Comparison of ENCODE assay signal across 28 cellular contexts in the genomic region with DNA sequence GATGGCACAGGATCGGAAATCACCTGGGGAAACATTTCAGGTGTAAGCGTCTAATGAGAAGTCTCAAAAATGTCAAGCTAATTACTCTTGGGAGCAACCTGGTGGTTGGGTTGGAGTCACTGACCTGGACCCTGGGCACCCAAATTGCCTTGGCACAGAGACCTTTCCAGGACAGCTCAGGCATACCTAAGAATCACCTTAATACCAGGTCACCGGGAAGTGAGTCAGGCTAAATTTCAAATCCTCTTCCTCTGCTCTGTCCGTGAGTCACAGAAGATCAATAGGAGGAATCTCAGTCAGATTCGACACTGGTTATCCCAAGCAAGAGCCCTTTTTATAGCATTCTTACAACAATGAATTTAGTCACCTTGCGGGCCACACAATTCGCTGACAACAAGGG.
DNase-seq lines count a peak whose midpoint lies in the region; ATAC-seq and TF ChIP-seq lines count a peak whose summit lies in the region.
"Had no signal": no experiment of that assay in that cellular context is flagged by ENCODE, and none has a peak within 500 bp of the region (broad histone marks: within the 10 kb centered on the region; RNA-seq: fewer than 3 reads in every experiment).

No MANE protein-coding gene starts in this region.

- no peaks in the 10 kb centered on the region for H3K79me1 ChIP-seq in H9 (ENCODE audit: insufficient read depth, low read depth, low read length, poor library complexity, severe bottlenecking)
- no peaks in the 10 kb centered on the region for H3K79me1 ChIP-seq in mesenchymal stem cell (replicated peaks; ENCODE audit: low read length, poor library complexity, severe bottlenecking)

- no TSS peak for BruUV-seq in PC-3 (replicated peaks; lab: Mats Ljungman, UMichigan)

- H2BK20ac ChIP-seq in H9 (ENCODE audit: low read depth, low read length, poor library complexity, severe bottlenecking) = no peak overlapping the region

- peaks cover 7% of the 10 kb centered on the region; the same call in 1 of the 2 replicates for H3K4me1 ChIP-seq in H9 (ENCODE audit: insufficient read depth, low read length)
- peaks cover 72% of the 10 kb centered on the region for H3K4me1 ChIP-seq in PC-3 (ENCODE audit: insufficient read depth, low read length)
- H3K4me1 ChIP-seq in mesenchymal stem cell (ENCODE audit: control insufficient read depth, insufficient read depth, low read depth, low read length) = peaks cover 7% of the 10 kb centered on the region

- H4K20me1 ChIP-seq in H9 (ENCODE audit: control insufficient read depth, insufficient read depth, insufficient read length) (no peaks in the 10 kb centered on the region), PC-3 (ENCODE audit: low read length) (no peaks in the 10 kb centered on the region)

- no peak overlapping the region for H2AFZ ChIP-seq in H9 (ENCODE audit: low read length)
- no peak overlapping the region for H2AFZ ChIP-seq in PC-3 (ENCODE audit: low read length)
- H2AFZ ChIP-seq in mesenchymal stem cell (ENCODE audit: low read depth, low read length) = no peak overlapping the region
- H2AFZ ChIP-seq: GM23248, neural progenitor cell had no signal

- H3K27me3 ChIP-seq in H9 (ENCODE audit: insufficient read depth, low read length) = no peaks in the 10 kb centered on the region
- H3K27me3 ChIP-seq in PC-3 (ENCODE audit: low read length) = no peaks in the 10 kb centered on the region
- H3K27me3 ChIP-seq in mesenchymal stem cell (ENCODE audit: control insufficient read depth in 1 of 2, insufficient read depth in 1 of 2, low read length in 2 of 2) = peaks cover 0 to 21% of the 10 kb centered on the region in 2 experiments
- H3K27me3 ChIP-seq: neural progenitor cell, transverse colon had no signal

- H3K4me3 Mint-ChIP-seq in H9 = no peak overlapping the region
- H3K4me3 Mint-ChIP-seq: activated CD4-positive, alpha-beta T cell treated with anti-CD3 and anti-CD28 coated beads for 36 hours; activated T-cell treated with anti-CD3 and anti-CD28 coated beads, Interleukin-2, amount 50 U/mL, for 24 hours; B cell; brain; CD8-positive, alpha-beta memory T cell; IgD-negative memory B cell; neural progenitor cell; T-cell had no signal

- H3K79me2 ChIP-seq in H9 (ENCODE audit: insufficient read depth, low read length) (no peaks in the 10 kb centered on the region), PC-3 (ENCODE audit: low read length) (no peaks in the 10 kb centered on the region)

- POLR2A ChIA-PET in PC-3 (lab: Charles Lee; ENCODE audit: unreplicated experiment) = interaction anchor here (0.6 to 1.5 kb wide), 3 partner anchors 47 to 249 kb away, joined by 4 to 6 read pairs (median 4); no protein-coding TSS in a partner anchor

- H3K4ac ChIP-seq in H9 (ENCODE audit: low read depth, low read length) (no peak overlapping the region), mesenchymal stem cell (ENCODE audit: low read depth in 1 of 2, low read length in 2 of 2) (no peak overlapping the region)

- H3K4me3 ChIP-seq in PC-3 (ENCODE audit: low read length) (peak overlapping the region; percentile 53; the same call in 1 of the 2 replicates), coronary artery (no peak overlapping the region), mesenchymal stem cell (ENCODE audit: insufficient read depth in 1 of 2, low read depth in 1 of 2, low read length in 2 of 2) (no peak overlapping the region)
- H3K4me3 ChIP-seq: A549, GM23248, lung, neural progenitor cell, transverse colon had no signal

- peaks cover 33% of the 10 kb centered on the region for H3F3A ChIP-seq in PC-3 (ENCODE audit: low read length, unreplicated experiment)

- H3K56ac ChIP-seq in H9 (ENCODE audit: insufficient read length, low read depth, low read length) = no peak overlapping the region

- WGBS in H9 (ENCODE audit: extremely low coverage, insufficient read length, low lambda C conversion rate) = no CpG with 5 or more reads among the region's 7 CpGs
- 76% methylated on average over 7 of the region's 7 CpGs for WGBS in mesenchymal stem cell

- H4K8ac ChIP-seq in H9 (replicated peaks; ENCODE audit: insufficient read length, low read depth, low read length) (no peak overlapping the region), mesenchymal stem cell (ENCODE audit: low read length) (no peak overlapping the region)

- H3K36me3 Mint-ChIP-seq in H9 (ENCODE audit: insufficient read depth in 1 of 3, low read depth in 3 of 3) = no peaks in the 10 kb centered on the region
- H3K36me3 Mint-ChIP-seq: brain; CD8-positive, alpha-beta memory T cell; IgD-negative memory B cell; neural progenitor cell; T-cell had no signal

- H2AK5ac ChIP-seq in H9 (ENCODE audit: insufficient read length, low read length) (no peak overlapping the region), mesenchymal stem cell (ENCODE audit: low read length, severe bottlenecking) (peak overlapping the region; percentile 61)

- no peak for DNase-seq in H9
- peak; percentile 98 for DNase-seq in PC-3
- DNase-seq in coronary artery (ENCODE audit: low spot score) = peak; percentile 9
- DNase-seq in mesenchymal stem cell = no peak
- no peak for DNase-seq in DMS153 treated with DMSO at 0.1 percent for 48 hours (lab: John Stamatoyannopoulos, UW; ENCODE audit: unreplicated experiment)
- DNase-seq in T1000 (lab: John Stamatoyannopoulos, UW) = no peak
- DNase-seq in DMS114 treated with DMSO at 0.1 percent for 48 hours (lab: John Stamatoyannopoulos, UW; ENCODE audit: unreplicated experiment) = no peak
- DNase-seq in cortex of kidney (lab: John Stamatoyannopoulos, UW) = no peak
- DNase-seq: activated CD4-positive, alpha-beta T cell treated with anti-CD3 and anti-CD28 coated beads for 36 hours; activated naive CD4-positive, alpha-beta T cell; activated T-cell treated with anti-CD3 and anti-CD28 coated beads, Interleukin-2, amount 50 U/mL, for 24 hours; CD8-positive, alpha-beta memory T cell; DMS53; GF-D8; GM23248; NCI-H2081 treated with DMSO at 0.1 percent for 48 hours; NCI-H345; NCI-H82; OCI-M1; SIG-M5; T-cell; transverse colon had no signal

- H2BK12ac ChIP-seq in H9 (ENCODE audit: insufficient read length, low read depth, low read length) (no peak overlapping the region), mesenchymal stem cell (ENCODE audit: low read length in 2 of 2) (no peak overlapping the region)

- no peak for TF ChIP-seq CTCF in H9 (conservative IDR thresholded peaks at IDR 0.05)
- no peak for TF ChIP-seq CTCF in PC-3 (conservative IDR thresholded peaks at IDR 0.05; ENCODE audit: low read depth, low read length)
- TF ChIP-seq CTCF in coronary artery (IDR thresholded peaks at IDR 0.05) = no peak

- no peak overlapping the region for H3K27ac ChIP-seq in H9 (ENCODE audit: insufficient read length, low read depth, low read length)
- H3K27ac ChIP-seq in PC-3 (ENCODE audit: low read length) = peak overlapping the region; percentile 96
- no peak overlapping the region for H3K27ac ChIP-seq in coronary artery
- no peak overlapping the region for H3K27ac ChIP-seq in mesenchymal stem cell (ENCODE audit: low read length, poor library complexity, severe bottlenecking)
- H3K27ac ChIP-seq: GM23248, neural progenitor cell, transverse colon had no signal

- H3K9me3 ChIP-seq in H9 (ENCODE audit: control insufficient read depth, low read depth, low read length) = no peaks in the 10 kb centered on the region
- H3K9me3 ChIP-seq in PC-3 (ENCODE audit: low read length) = no peaks in the 10 kb centered on the region
- H3K9me3 ChIP-seq in mesenchymal stem cell (ENCODE audit: control insufficient read depth, low read length) = no peaks in the 10 kb centered on the region
- H3K9me3 ChIP-seq: A549, transverse colon had no signal

- H3K18ac ChIP-seq in H9 (ENCODE audit: insufficient read length, low read depth, low read length) (no peak overlapping the region), mesenchymal stem cell (ENCODE audit: low read depth in 1 of 2, low read length in 2 of 2) (no peak overlapping the region)

- H3K36me3 ChIP-seq in PC-3 (ENCODE audit: low read depth, low read length) (no peaks in the 10 kb centered on the region), mesenchymal stem cell (ENCODE audit: control insufficient read depth in 1 of 2, insufficient read depth in 2 of 2, low read depth in 1 of 2, low read length in 2 of 2) (no peaks in the 10 kb centered on the region)
- H3K36me3 ChIP-seq: neural progenitor cell, transverse colon had no signal

- no peak overlapping the region for H3K23ac ChIP-seq in H9 (ENCODE audit: insufficient read length, low read depth, low read length)
- H3K23ac ChIP-seq in mesenchymal stem cell (ENCODE audit: low read length in 2 of 2) = no peak overlapping the region

- peaks cover 9 to 16% of the 10 kb centered on the region in 2 experiments for H3K4me1 Mint-ChIP-seq in H9
- H3K4me1 Mint-ChIP-seq: activated CD4-positive, alpha-beta T cell treated with anti-CD3 and anti-CD28 coated beads for 36 hours; B cell; CD8-positive, alpha-beta memory T cell; IgD-negative memory B cell; T-cell had no signal

- H4K91ac ChIP-seq in H9 (ENCODE audit: insufficient read length, low read depth, low read length) = no peak overlapping the region
- H4K91ac ChIP-seq in mesenchymal stem cell (ENCODE audit: low read length) = no peak overlapping the region

- H3K4me2 ChIP-seq in H9 (ENCODE audit: insufficient read depth, insufficient read length, low read length) (no peak overlapping the region), PC-3 (ENCODE audit: low read length) (peak overlapping the region; percentile 79), mesenchymal stem cell (ENCODE audit: low read length, poor library complexity, severe bottlenecking) (no peak overlapping the region)

- H4K5ac ChIP-seq in H9 (ENCODE audit: insufficient read length, low read depth, low read length) = no peak overlapping the region

- CTCF ChIA-PET in PC-3 (lab: Charles Lee) = interaction anchor here (1.9 kb wide), 1 partner anchor 31 kb away, joined by 5 read pairs; no protein-coding TSS in a partner anchor

- no peaks in the 10 kb centered on the region for H3K23me2 ChIP-seq in H9 (ENCODE audit: insufficient read length, low read depth, low read length, poor library complexity, severe bottlenecking)

- H3K9ac ChIP-seq in H9 (ENCODE audit: extremely low read depth, insufficient read length, low read length) = no peak overlapping the region
- peak overlapping the region; percentile 76 for H3K9ac ChIP-seq in PC-3 (ENCODE audit: low read length)
- no peak overlapping the region for H3K9ac ChIP-seq in mesenchymal stem cell (ENCODE audit: low read length)
- H3K9ac ChIP-seq: GM23248, neural progenitor cell had no signal

- no peaks in the 10 kb centered on the region for H3K27me3 Mint-ChIP-seq in H9 (ENCODE audit: low read depth)

- H2BK15ac ChIP-seq in H9 (ENCODE audit: low read depth, low read length) = no peak overlapping the region
- H2BK15ac ChIP-seq in mesenchymal stem cell (ENCODE audit: low read depth, poor library complexity, severe bottlenecking) = no peak overlapping the region

- H3K9me3 Mint-ChIP-seq in H9 = no peaks in the 10 kb centered on the region
- H3K9me3 Mint-ChIP-seq: activated T-cell treated with anti-CD3 and anti-CD28 coated beads, Interleukin-2, amount 50 U/mL, for 24 hours; CD8-positive, alpha-beta memory T cell; IgD-negative memory B cell; neural progenitor cell; T-cell had no signal

- intact Hi-C loops in PC-3 (cut with micrococcal nuclease) = loop anchor here (2.0 kb wide), 1 partner anchor 49 kb away; no protein-coding TSS in a partner anchor

- H3K14ac ChIP-seq in H9 (ENCODE audit: insufficient read depth, low read length) = no peak overlapping the region; the same call in 1 of the 2 replicates
- H3K14ac ChIP-seq in mesenchymal stem cell (ENCODE audit: low read length in 2 of 2) = no peak overlapping the region

- H3K27ac Mint-ChIP-seq in H9 = no peak overlapping the region; a peak in 3 of 7 replicates
- H3K27ac Mint-ChIP-seq: activated CD4-positive, alpha-beta T cell treated with anti-CD3 and anti-CD28 coated beads for 36 hours; activated T-cell treated with anti-CD3 and anti-CD28 coated beads, Interleukin-2, amount 50 U/mL, for 24 hours; B cell; CD8-positive, alpha-beta memory T cell; IgD-negative memory B cell; neural progenitor cell; T-cell had no signal

- H2BK120ac ChIP-seq in H9 (ENCODE audit: low read depth, low read length, poor library complexity, severe bottlenecking) = peak overlapping the region; percentile 14
- no peak overlapping the region for H2BK120ac ChIP-seq in mesenchymal stem cell (ENCODE audit: low read depth, low read length)

- peak; percentile 74 for ATAC-seq in PC-3
- ATAC-seq: activated CD4-positive, alpha-beta T cell treated with anti-CD3 and anti-CD28 coated beads for 36 hours; T-cell had no signal

- H3T11ph ChIP-seq in H9 (ENCODE audit: low read length) = no peak overlapping the region

- no peaks in the 10 kb centered on the region for H3K9me2 ChIP-seq in PC-3 (replicated peaks; ENCODE audit: low read length)

- H2BK5ac ChIP-seq in H9 (ENCODE audit: insufficient read length, low read length) (no peak overlapping the region), mesenchymal stem cell (ENCODE audit: low read depth, low read length, poor library complexity, severe bottlenecking) (no peak overlapping the region)

Comparison
In these comparisons a context has a peak if more than half of its experiments do, and no peak if none do; other contexts are left out.
1. DNase-seq: peak in PC-3 (single experiment) and coronary artery (single experiment); none in H9 (single experiment), mesenchymal stem cell (single experiment), DMS153 treated with DMSO at 0.1 percent for 48 hours (single experiment), T1000 (single experiment), DMS114 treated with DMSO at 0.1 percent for 48 hours (single experiment) and cortex of kidney (single experiment).